ENCODE assay signal across 21 cellular contexts in genomic region chr20:63277466-63278272, GRCh38. TPM values are rescaled to one million over a fixed set of nuclear protein-coding genes. Genes with fewer than 3 reads are reported as not detected.
DNase-seq lines count a peak whose midpoint lies in the region; ATAC-seq and TF ChIP-seq lines count a peak whose summit lies in the region.
"Had no signal": no experiment of that assay in that cellular context is flagged by ENCODE, and none has a peak within 500 bp of the region (broad histone marks: within the 10 kb centered on the region; RNA-seq: fewer than 3 reads in every experiment).

No MANE protein-coding gene starts in this region.

- CTCF ChIA-PET in SK-N-SH (lab: Yijun Ruan, JAX) = interaction anchor here (0.9 to 1.3 kb wide), 3 partner anchors 32 to 104 kb away, joined by 3 read pairs; no protein-coding TSS in a partner anchor

- no peaks in the 10 kb centered on the region for H3K9me2 ChIP-seq in SK-N-SH

- peak overlapping the region; percentile 72 for H3K27ac Mint-ChIP-seq in neural progenitor cell
- H3K27ac Mint-ChIP-seq: CD4-positive, CD25-positive, alpha-beta regulatory T cell; CD8-positive, alpha-beta memory T cell; GM23338 had no signal

- no peaks in the 10 kb centered on the region for H3K27me3 Mint-ChIP-seq in neural progenitor cell (ENCODE audit: insufficient read depth, low read depth)
- H3K27me3 Mint-ChIP-seq: CD4-positive, CD25-positive, alpha-beta regulatory T cell; CD8-positive, alpha-beta memory T cell had no signal

- no peak overlapping the region for H3K9ac ChIP-seq in neural progenitor cell
- no peak overlapping the region for H3K9ac ChIP-seq in SK-N-SH

- H3K36me3 ChIP-seq in heart right ventricle (peaks cover 0 to 78% (median 18%) of the 10 kb centered on the region in 9 donors), neural progenitor cell (no peaks in the 10 kb centered on the region), tibial artery (peaks cover 33 to 75% (median 71%) of the 10 kb centered on the region in 3 donors), SK-N-SH (replicated peaks in 1 of 2; ENCODE audit: control insufficient read depth in 1 of 2, insufficient read depth in 2 of 2, low read length in 1 of 2) (peaks cover 19 to 64% of the 10 kb centered on the region in 2 experiments)

- no peak for TF ChIP-seq RAD21 in SK-N-SH (IDR thresholded peaks at IDR 0.05; ENCODE audit: low read length)

- H3K4me1 Mint-ChIP-seq in neural progenitor cell = peaks cover 12% of the 10 kb centered on the region

- H3K79me2 ChIP-seq in neural progenitor cell (ENCODE audit: low read depth) (peaks cover 38% of the 10 kb centered on the region), SK-N-SH (ENCODE audit: insufficient read depth) (peaks cover 57% of the 10 kb centered on the region)

- no peaks in the 10 kb centered on the region for H3K27me3 ChIP-seq in right cardiac atrium (ENCODE audit: control insufficient read depth, insufficient read depth)
- no peaks in the 10 kb centered on the region for H3K27me3 ChIP-seq in heart right ventricle
- H3K27me3 ChIP-seq in neural progenitor cell = no peaks in the 10 kb centered on the region
- no peaks in the 10 kb centered on the region for H3K27me3 ChIP-seq in tibial artery
- no peaks in the 10 kb centered on the region for H3K27me3 ChIP-seq in SK-N-SH (ENCODE audit: insufficient read depth)

- H2AFZ ChIP-seq in neural progenitor cell (replicated peaks) (no peak overlapping the region), SK-N-SH (ENCODE audit: low read depth) (no peak overlapping the region)
- H2AFZ ChIP-seq: GM23338 had no signal

- H3K9me3 Mint-ChIP-seq in neural progenitor cell = peaks cover 2% of the 10 kb centered on the region
- H3K9me3 Mint-ChIP-seq: CD4-positive, CD25-positive, alpha-beta regulatory T cell; CD8-positive, alpha-beta memory T cell; GM23338 had no signal

- H4K20me1 ChIP-seq in neural progenitor cell (ENCODE audit: low read depth) = peaks cover 35% of the 10 kb centered on the region
- H4K20me1 ChIP-seq in SK-N-SH (ENCODE audit: insufficient read depth) = peaks cover 52% of the 10 kb centered on the region

- POLR2A ChIA-PET in SK-N-SH (lab: Yijun Ruan, JAX) = no interaction called here

- H3K9me3 ChIP-seq in right cardiac atrium (ENCODE audit: control insufficient read depth, low read length) (no peaks in the 10 kb centered on the region), heart right ventricle (no peaks in the 10 kb centered on the region), neural progenitor cell (ENCODE audit: low read depth) (no peaks in the 10 kb centered on the region), tibial artery (no peaks in the 10 kb centered on the region), SK-N-SH (no peaks in the 10 kb centered on the region)
- H3K9me3 ChIP-seq: A549 had no signal

- H3K4me2 ChIP-seq in neural progenitor cell = no peak overlapping the region
- no peak overlapping the region for H3K4me2 ChIP-seq in SK-N-SH
- H3K4me2 ChIP-seq: A549, GM23338 had no signal

- ATAC-seq in right cardiac atrium (no peak), heart right ventricle (no peak)
- ATAC-seq: A549, GM12878, GM23338 had no signal

- intact Hi-C loops in right cardiac atrium (cut with DNase I) (no loop called here), heart right ventricle (cut with DNase I) (no loop called here), tibial artery (cut with DNase I; ENCODE audit: low total_unique reads) (no loop called here)

- H3K4me3 ChIP-seq in right cardiac atrium (ENCODE audit: low read length) (no peak overlapping the region), heart right ventricle (no peak overlapping the region), neural progenitor cell (no peak overlapping the region), tibial artery (no peak overlapping the region), SK-N-SH (ENCODE audit: low read depth in 2 of 2, low read length in 1 of 2) (no peak overlapping the region)
- H3K4me3 ChIP-seq: A549, GM12878, GM23338 had no signal

- peaks cover 5% of the 10 kb centered on the region for H3K36me3 Mint-ChIP-seq in neural progenitor cell

- H3F3A ChIP-seq in neural progenitor cell (ENCODE audit: low read depth) = no peaks in the 10 kb centered on the region
- no peaks in the 10 kb centered on the region for H3F3A ChIP-seq in SK-N-SH (replicated peaks; ENCODE audit: insufficient read depth)

- TF ChIP-seq EP300 in SK-N-SH (IDR thresholded peaks at IDR 0.05; ENCODE audit: borderline replicate concordance in 1 of 2, low read depth in 1 of 2, low read length in 1 of 2) = no peak

- DNase-seq in right cardiac atrium (peak in 2 of 3 donors; percentile 32 to 55), heart right ventricle (no peak), neural progenitor cell (ENCODE audit: low spot score) (no peak), tibial artery (no peak), SK-N-SH (no peak)
- DNase-seq: C1 segment of cervical spinal cord; CD4-positive, CD25-positive, alpha-beta regulatory T cell; CD8-positive, alpha-beta memory T cell; COR-L47; DMS 273 treated with DMSO at 0.1 percent for 48 hours; DMS53; DND-41; EL; HCEC 1CT had no signal

- H3K27ac ChIP-seq in right cardiac atrium (ENCODE audit: low read length) (no peak overlapping the region), heart right ventricle (no peak overlapping the region), neural progenitor cell (no peak overlapping the region), tibial artery (no peak overlapping the region), SK-N-SH (ENCODE audit: low read depth in 2 of 2, low read length in 1 of 2) (no peak overlapping the region; a peak in 1 of 4 replicates)
- H3K27ac ChIP-seq: 22Rv1, A549 had no signal

- no peak for TF ChIP-seq CTCF in heart right ventricle (IDR thresholded peaks at IDR 0.05)
- no peak for TF ChIP-seq CTCF in neural progenitor cell (IDR thresholded peaks at IDR 0.05)
- no peak for TF ChIP-seq CTCF in tibial artery (IDR thresholded peaks at IDR 0.05)
- no peak for TF ChIP-seq CTCF in SK-N-SH (IDR thresholded peaks at IDR 0.05)

- no peak overlapping the region for H3K4me3 Mint-ChIP-seq in neural progenitor cell
- H3K4me3 Mint-ChIP-seq: GM23338 had no signal

- 93% methylated on average over 30 of the region's 30 CpGs for WGBS in right cardiac atrium
- WGBS in heart right ventricle, 2 donors = 92 to 94% methylated on average over 30 of the region's 30 CpGs
- WGBS in SK-N-SH (ENCODE audit: low lambda C conversion rate) = 94% methylated on average over 26 of the region's 30 CpGs

- peaks cover 4% of the 10 kb centered on the region for H3K4me1 ChIP-seq in right cardiac atrium (ENCODE audit: control insufficient read depth, insufficient read depth, low read length)
- H3K4me1 ChIP-seq in heart right ventricle = peaks cover 5 to 22% (median 19%) of the 10 kb centered on the region in 9 donors
- peaks cover 10% of the 10 kb centered on the region for H3K4me1 ChIP-seq in neural progenitor cell
- H3K4me1 ChIP-seq in tibial artery = peaks cover 0 to 22% (median 20%) of the 10 kb centered on the region in 4 donors
- H3K4me1 ChIP-seq in SK-N-SH (ENCODE audit: control insufficient read depth in 1 of 2, insufficient read depth in 2 of 2, low read depth in 1 of 2, low read length in 1 of 2) = peaks cover 0 to 14% of the 10 kb centered on the region in 2 experiments; a peak in 2 of 4 replicates

TF ChIP-seq in SK-N-SH, 30 proteins besides CTCF, POLR2A, EP300 and RAD21 (continues in another document):
- TF ChIP-seq JUND (IDR thresholded peaks at IDR 0.05) = no peak
- no peak for TF ChIP-seq RFX5 (IDR thresholded peaks at IDR 0.05; ENCODE audit: low read length)
- TF ChIP-seq, protein P1, sequence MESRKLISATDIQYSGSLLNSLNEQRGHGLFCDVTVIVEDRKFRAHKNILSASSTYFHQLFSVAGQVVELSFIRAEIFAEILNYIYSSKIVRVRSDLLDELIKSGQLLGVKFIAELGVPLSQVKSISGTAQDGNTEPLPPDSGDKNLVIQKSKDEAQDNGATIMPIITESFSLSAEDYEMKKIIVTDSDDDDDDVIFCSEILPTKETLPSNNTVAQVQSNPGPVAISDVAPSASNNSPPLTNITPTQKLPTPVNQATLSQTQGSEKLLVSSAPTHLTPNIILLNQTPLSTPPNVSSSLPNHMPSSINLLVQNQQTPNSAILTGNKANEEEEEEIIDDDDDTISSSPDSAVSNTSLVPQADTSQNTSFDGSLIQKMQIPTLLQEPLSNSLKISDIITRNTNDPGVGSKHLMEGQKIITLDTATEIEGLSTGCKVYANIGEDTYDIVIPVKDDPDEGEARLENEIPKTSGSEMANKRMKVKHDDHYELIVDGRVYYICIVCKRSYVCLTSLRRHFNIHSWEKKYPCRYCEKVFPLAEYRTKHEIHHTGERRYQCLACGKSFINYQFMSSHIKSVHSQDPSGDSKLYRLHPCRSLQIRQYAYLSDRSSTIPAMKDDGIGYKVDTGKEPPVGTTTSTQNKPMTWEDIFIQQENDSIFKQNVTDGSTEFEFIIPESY (IDR thresholded peaks at IDR 0.05; ENCODE audit: borderline replicate concordance, low read depth) = no peak

RNA-seq across cellular contexts. Expression of gene ARFGAP1, which starts 5.1 kb away (rescaled TPM):
- total RNA-seq in right cardiac atrium (10 to 100 TPM; 39.5 to 50.7 (median 41.7) TPM), heart right ventricle (10 to 100 TPM; 20.4 to 40.4 (median 28.4) TPM), neural progenitor cell (ENCODE audit: low replicate concordance) (43.7 and 103 TPM in 2 replicates)
- polyA plus RNA-seq in right cardiac atrium (36.9 TPM), heart right ventricle (10 to 100 TPM; 46.2 to 72.6 TPM), SK-N-SH (2012; rRNA removed) (72.7 and 77.0 TPM in 2 replicates)
- 15.2 and 23.1 TPM in 2 replicates for polyA plus RNA-seq in SK-N-SH (2012; cell fraction: cytosol; rRNA removed)
- polyA plus RNA-seq in SK-N-SH (2012; cell fraction: nucleus; rRNA removed) = 483 and 544 TPM in 2 replicates

RNA-seq across cellular contexts. Expression of gene COL20A1, which starts 15.3 kb away (rescaled TPM):
- total RNA-seq in right cardiac atrium = not detected
- not detected for polyA plus RNA-seq in right cardiac atrium
- total RNA-seq in heart right ventricle = under 1 TPM in 2 of 10 donors, not detected in 8; 0.26 to 0.30 TPM
- not detected for polyA plus RNA-seq in heart right ventricle
- total RNA-seq in neural progenitor cell (ENCODE audit: low replicate concordance) = 0.28 and 0.37 TPM in 2 replicates
- not detected in 2 replicates for polyA plus RNA-seq in SK-N-SH (2012; rRNA removed)
- polyA plus RNA-seq in SK-N-SH (2012; cell fraction: cytosol; rRNA removed) = not detected in 2 replicates
- polyA plus RNA-seq in SK-N-SH (2012; cell fraction: nucleus; rRNA removed) = 0.01 and 0.05 TPM in 2 replicates
- total RNA-seq: G401, GM12878 had no signal
- polyA plus RNA-seq: AG04450; CD4-positive, CD25-positive, alpha-beta regulatory T cell; CD8-positive, alpha-beta memory T cell; GM12878 had no signal

RNA-seq across cellular contexts. Expression of gene NKAIN4, which starts 23.4 kb away (rescaled TPM):
- total RNA-seq in right cardiac atrium (not detected), heart right ventricle (not detected), neural progenitor cell (ENCODE audit: low replicate concordance) (9.7 and 28.4 TPM in 2 replicates)
- polyA plus RNA-seq in right cardiac atrium (not detected), heart right ventricle (under 1 TPM in 1 of 2 donors, not detected in 1; 0.04 TPM), SK-N-SH (2012; rRNA removed) (not detected in 2 replicates)
- not detected in 2 replicates for polyA plus RNA-seq in SK-N-SH (2012; cell fraction: cytosol; rRNA removed)
- polyA plus RNA-seq in SK-N-SH (2012; cell fraction: nucleus; rRNA removed) = 0.13 TPM in 1 of 2 replicates, not detected in the other
- total RNA-seq: CD4-positive, CD25-positive, alpha-beta regulatory T cell; CD8-positive, alpha-beta memory T cell; GM12878; HT-29 had no signal
- polyA plus RNA-seq: AG04450; CD4-positive, CD25-positive, alpha-beta regulatory T cell; CD8-positive, alpha-beta memory T cell had no signal

RNA-seq across cellular contexts. Expression of gene BIRC7, which starts 42.0 kb away (rescaled TPM):
- total RNA-seq in right cardiac atrium (not detected), heart right ventricle (1 to 10 TPM in 1 of 10 donors, under 1 TPM in 4, not detected in 5; 0.21 to 2.1 (median 0.37) TPM), neural progenitor cell (ENCODE audit: low replicate concordance) (not detected in 2 replicates)
- polyA plus RNA-seq in right cardiac atrium (not detected), heart right ventricle (not detected), SK-N-SH (2012; rRNA removed) (not detected in 2 replicates)
- not detected in 2 replicates for polyA plus RNA-seq in SK-N-SH (2012; cell fraction: cytosol; rRNA removed)
- polyA plus RNA-seq in SK-N-SH (2012; cell fraction: nucleus; rRNA removed) = not detected in 2 replicates
- total RNA-seq: CD4-positive, CD25-positive, alpha-beta regulatory T cell; CD8-positive, alpha-beta memory T cell; GM12878 had no signal
- polyA plus RNA-seq: AG04450; CD4-positive, CD25-positive, alpha-beta regulatory T cell; CD8-positive, alpha-beta memory T cell had no signal

Comparison
In these comparisons a context has a peak if more than half of its experiments do, and no peak if none do; other contexts are left out.
1. DNase-seq: peak in right cardiac atrium (2 of 3); none in heart right ventricle (0 of 2), neural progenitor cell (single experiment), tibial artery (0 of 2) and SK-N-SH (single experiment).